11 cellular contexts compared by ENCODE assay signal in the genomic region with DNA sequence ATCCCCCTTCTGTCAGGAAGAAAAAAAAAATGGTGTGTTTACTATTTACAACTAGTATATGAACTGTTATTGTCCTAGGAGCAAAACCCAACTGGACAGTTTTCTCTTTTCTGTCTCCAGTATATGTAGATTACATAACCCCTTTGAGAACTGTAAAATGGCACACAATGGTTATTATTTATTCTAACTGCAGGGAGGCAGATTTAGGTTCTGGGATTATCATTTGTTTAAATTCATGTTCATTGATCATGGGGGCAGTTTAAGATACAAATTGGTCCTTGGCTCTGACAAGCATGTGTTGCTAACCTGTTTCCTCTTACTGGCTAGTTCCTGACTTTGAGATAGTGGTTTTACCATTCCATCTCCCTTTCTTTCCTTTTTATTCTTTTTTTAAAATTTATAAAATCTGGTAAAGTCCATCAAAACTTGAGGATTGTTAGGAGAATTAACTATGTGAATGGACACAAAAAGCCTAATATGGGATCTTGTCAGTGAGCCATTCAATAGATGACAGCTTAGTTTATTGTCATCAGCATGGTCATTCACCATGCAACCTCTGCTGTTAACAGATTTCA.
DNase-seq lines count a peak whose midpoint lies in the region; ATAC-seq and TF ChIP-seq lines count a peak whose summit lies in the region.
"Had no signal": no experiment of that assay in that cellular context is flagged by ENCODE, and none has a peak within 500 bp of the region (broad histone marks: within the 10 kb centered on the region; RNA-seq: fewer than 3 reads in every experiment).

No MANE protein-coding gene starts in this region.

- no peak overlapping the region for H3K4me3 ChIP-seq in heart left ventricle
- no peak overlapping the region for H3K4me3 ChIP-seq in neuron (ENCODE audit: low read length)
- no peak overlapping the region for H3K4me3 ChIP-seq in uterus
- H3K4me3 ChIP-seq: left lung had no signal

- H3K4me1 ChIP-seq in heart left ventricle (peaks cover 0 to 29% (median 17%) of the 10 kb centered on the region in 12 donors), neuron (ENCODE audit: insufficient read depth, low read length) (peaks cover 37% of the 10 kb centered on the region), uterus (peaks cover 4 to 6% of the 10 kb centered on the region in 2 donors)

- DNase-seq in heart left ventricle (no peak), Right ventricle myocardium inferior (ENCODE audit: missing footprints) (no peak), epithelial cell of prostate (ENCODE audit: low read depth, low spot score) (no peak), uterus (no peak), NCI-H1092 treated with DMSO at 0.1 percent for 48 hours (lab: John Stamatoyannopoulos, UW) (no peak), NAMALWA (ENCODE audit: low spot score) (no peak)
- DNase-seq: activated naive CD8-positive, alpha-beta T cell treated with anti-CD3 and anti-CD28 coated beads for 36 hours had no signal

- TF ChIP-seq CTCF in heart left ventricle (IDR thresholded peaks at IDR 0.05) (no peak), uterus (IDR thresholded peaks at IDR 0.05) (no peak)

- H3K27me3 ChIP-seq in heart left ventricle (no peaks in the 10 kb centered on the region), neuron (ENCODE audit: insufficient read depth, low read length) (no peaks in the 10 kb centered on the region), uterus (no peaks in the 10 kb centered on the region)
- H3K27me3 ChIP-seq: left lung had no signal

- H3K9me3 ChIP-seq in heart left ventricle = no peaks in the 10 kb centered on the region
- H3K9me3 ChIP-seq in neuron (ENCODE audit: low read length) = no peaks in the 10 kb centered on the region
- no peaks in the 10 kb centered on the region for H3K9me3 ChIP-seq in uterus
- H3K9me3 ChIP-seq: left lung had no signal

- TF ChIP-seq POLR2A in heart left ventricle (IDR thresholded peaks at IDR 0.05) = no peak
- no peak for TF ChIP-seq POLR2A in uterus (IDR thresholded peaks at IDR 0.05)

- intact Hi-C loops in heart left ventricle (cut with DNase I) = loop anchor here in 2 of 10 donors (5.0 to 10.0 kb wide), 3 partner anchors 141 to 629 kb away; no protein-coding TSS in a partner anchor
- intact Hi-C loops in Right ventricle myocardium inferior (cut with DNase I) = loop anchor here (2.0 to 5.0 kb wide), 2 partner anchors 19 to 144 kb away; no protein-coding TSS in a partner anchor
- intact Hi-C loops in uterus (cut with DNase I; ENCODE audit: low total_unique reads) = no loop called here

- no peak for ATAC-seq in heart left ventricle
- ATAC-seq in Right ventricle myocardium inferior = no peak
- ATAC-seq in HG02571 (IDR thresholded peaks at IDR 0.05; ENCODE audit: unreplicated experiment) = no peak

- H2AFZ ChIP-seq in neuron (ENCODE audit: low read depth, low read length) = peak overlapping the region; percentile 3

- no peaks in the 10 kb centered on the region for H3K36me3 ChIP-seq in heart left ventricle
- H3K36me3 ChIP-seq in neuron (ENCODE audit: insufficient read depth, low read length) = no peaks in the 10 kb centered on the region
- no peaks in the 10 kb centered on the region for H3K36me3 ChIP-seq in uterus
- H3K36me3 ChIP-seq: left lung had no signal

- H3K27ac ChIP-seq in heart left ventricle (peak overlapping the region; percentile 63 to 91 (median 80)), epithelial cell of prostate (peak overlapping the region; percentile 79), uterus (peak overlapping the region; percentile 47 to 69)
- H3K27ac ChIP-seq: 22Rv1 had no signal
